ENCODE assay signal across 22 cellular contexts in the genomic region with DNA sequence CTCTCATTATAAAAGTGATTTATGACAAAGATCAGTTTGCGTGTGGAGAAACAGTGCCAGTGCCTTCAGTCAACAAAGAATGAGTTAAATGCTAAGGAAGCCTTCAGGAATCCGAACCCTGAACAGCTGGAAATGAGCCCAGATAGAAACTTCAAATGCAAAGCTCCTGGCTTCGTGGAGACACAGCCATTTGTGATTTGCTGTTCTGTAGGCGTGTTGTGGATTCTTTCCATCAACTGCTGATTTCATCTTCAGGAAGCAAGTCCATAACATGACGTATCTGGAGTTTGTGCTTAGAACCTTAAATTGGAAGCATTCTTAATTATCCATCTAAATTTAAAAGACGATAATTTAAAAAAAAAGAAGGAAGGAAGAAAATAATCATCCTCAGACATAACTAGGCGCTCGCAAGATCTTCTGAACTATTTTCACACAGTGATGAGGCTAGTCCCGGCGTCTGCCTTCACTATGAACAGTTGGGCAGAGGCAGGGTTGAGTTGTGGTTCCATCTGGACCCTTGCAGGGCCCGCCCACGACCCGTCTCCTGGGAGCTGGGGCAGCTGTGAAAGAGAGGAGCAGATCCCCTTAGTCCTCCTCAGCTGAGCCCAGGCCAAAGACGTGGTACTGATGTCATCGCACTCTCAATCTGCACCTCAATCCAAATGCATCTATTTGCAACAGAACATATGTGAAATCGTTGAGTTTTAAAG. TPM values are rescaled to one million over a fixed set of nuclear protein-coding genes. Genes with fewer than 3 reads are reported as not detected.
DNase-seq lines count a peak whose midpoint lies in the region; ATAC-seq and TF ChIP-seq lines count a peak whose summit lies in the region.
"Had no signal": no experiment of that assay in that cellular context is flagged by ENCODE, and none has a peak within 500 bp of the region (broad histone marks: within the 10 kb centered on the region; RNA-seq: fewer than 3 reads in every experiment).

No MANE protein-coding gene starts in this region.

- H3K27me3 Mint-ChIP-seq in brain, result peaks cover 5% of the 10 kb centered on the region
- no peaks in the 10 kb centered on the region for H3K27me3 Mint-ChIP-seq in CD4-positive, alpha-beta memory T cell
- H3K27me3 Mint-ChIP-seq: activated naive CD4-positive, alpha-beta T cell treated with anti-CD3 and anti-CD28 coated beads, Interleukin-2, amount 50 U/mL, for 24 hours had no signal

- H3K9me3 ChIP-seq in BE2C, result no peaks in the 10 kb centered on the region
- H3K9me3 ChIP-seq in CD4-positive, alpha-beta memory T cell (ENCODE audit: control insufficient read depth in 1 of 2, low read length in 2 of 2), result no peaks in the 10 kb centered on the region
- H3K9me3 ChIP-seq: colonic mucosa, testis had no signal

- intact Hi-C loops in CD4-positive, alpha-beta memory T cell (cut with micrococcal nuclease), result no loop called here

- H3K27ac ChIP-seq in CD4-positive, alpha-beta memory T cell (ENCODE audit: low read depth, low read length), result no peak overlapping the region
- H3K27ac ChIP-seq: brain microvascular endothelial cell, colonic mucosa, neural progenitor cell, testis had no signal

- ATAC-seq in GM21423 (IDR thresholded peaks at IDR 0.05; ENCODE audit: unreplicated experiment), result no peak

- peaks cover 28% of the 10 kb centered on the region for H3K4me1 Mint-ChIP-seq in brain
- peaks cover 0 to 1% (median 0%) of the 10 kb centered on the region in 4 donors for H3K4me1 Mint-ChIP-seq in CD4-positive, alpha-beta memory T cell
- H3K4me1 Mint-ChIP-seq: activated naive CD4-positive, alpha-beta T cell treated with anti-CD3 and anti-CD28 coated beads, Interleukin-2, amount 50 U/mL, for 24 hours had no signal

- CTCF ChIA-PET in CD4-positive, alpha-beta memory T cell (lab: Charles Lee; ENCODE audit: partially characterized antibody), result no interaction called here

- H3K4me1 ChIP-seq in BE2C, result no peaks in the 10 kb centered on the region; the same call in 1 of the 2 replicates
- no peaks in the 10 kb centered on the region for H3K4me1 ChIP-seq in CD4-positive, alpha-beta memory T cell (ENCODE audit: insufficient read depth, low read length)
- H3K4me1 ChIP-seq: colonic mucosa, neural progenitor cell had no signal

- TF ChIP-seq CTCF in BE2C (IDR thresholded peaks at IDR 0.05; ENCODE audit: low read depth, low read length) (no peak), LNCaP clone FGC (IDR thresholded peaks at IDR 0.05; ENCODE audit: control insufficient read depth, extremely low read depth, insufficient read depth) (no peak), brain (conservative IDR thresholded peaks at IDR 0.05) (no peak)

- POLR2A ChIA-PET in CD4-positive, alpha-beta memory T cell (lab: Charles Lee; ENCODE audit: partially characterized antibody), result no interaction called here

- no peak overlapping the region for H3K4me3 ChIP-seq in BE2C (ENCODE audit: low read depth, low read length)
- H3K4me3 ChIP-seq in LNCaP clone FGC (ENCODE audit: low read depth, low read length), result no peak overlapping the region
- H3K4me3 ChIP-seq in CD4-positive, alpha-beta memory T cell (ENCODE audit: low read length in 2 of 2), result no peak overlapping the region
- H3K4me3 ChIP-seq: colonic mucosa, neural progenitor cell, testis had no signal

- peaks cover 15% of the 10 kb centered on the region; the same call in 1 of the 2 replicates for H3K36me3 ChIP-seq in BE2C
- H3K36me3 ChIP-seq in CD4-positive, alpha-beta memory T cell (ENCODE audit: insufficient read depth, low read length), result no peaks in the 10 kb centered on the region
- H3K36me3 ChIP-seq: brain microvascular endothelial cell, colonic mucosa, neural progenitor cell had no signal

- peaks cover 0 to 4% (median 0%) of the 10 kb centered on the region in 5 experiments for H3K9me3 Mint-ChIP-seq in brain
- H3K9me3 Mint-ChIP-seq in CD4-positive, alpha-beta memory T cell, result peaks cover 0 to 2% (median 0%) of the 10 kb centered on the region in 8 donors
- H3K9me3 Mint-ChIP-seq: activated naive CD4-positive, alpha-beta T cell treated with anti-CD3 and anti-CD28 coated beads, Interleukin-2, amount 50 U/mL, for 24 hours; neural progenitor cell had no signal

- peaks cover 39% of the 10 kb centered on the region for H3K36me3 Mint-ChIP-seq in brain
- H3K36me3 Mint-ChIP-seq in CD4-positive, alpha-beta memory T cell, result peaks cover 6 to 10% of the 10 kb centered on the region in 2 donors

- peak overlapping the region in 2 of 5 experiments; percentile 23 to 28 for H3K4me3 Mint-ChIP-seq in brain
- no peak overlapping the region for H3K4me3 Mint-ChIP-seq in CD4-positive, alpha-beta memory T cell
- H3K4me3 Mint-ChIP-seq: activated naive CD4-positive, alpha-beta T cell treated with anti-CD3 and anti-CD28 coated beads, Interleukin-2, amount 50 U/mL, for 24 hours; neural progenitor cell had no signal

- DNase-seq in BE2C (peak; percentile 40), LNCaP clone FGC (ENCODE audit: low read depth) (peak; percentile 30), middle frontal gyrus (ENCODE audit: extremely low spot score, low spot score) (peak; percentile 64), HUDEP-2 (lab: John Stamatoyannopoulos, UW; ENCODE audit: unreplicated experiment in 76 of 76) (no peak), COLO668 (lab: John Stamatoyannopoulos, UW; ENCODE audit: unreplicated experiment) (no peak)
- DNase-seq in CD4-positive, alpha-beta memory T cell, result no peak
- DNase-seq: activated CD4-positive, CD25-positive, alpha-beta regulatory T cell treated with anti-CD3 and anti-CD28 coated beads, Interleukin-2, amount 50 U/mL, for 72 hours; brain microvascular endothelial cell; colonic mucosa; EL; GOT3; kidney glomerular epithelial cell; mesendoderm; NCI-H1436 treated with DMSO at 0.1 percent for 48 hours; NK-92 treated with Interleukin-12 subunit alpha and Interleukin-12 subunit beta, amount 100 ng/mL, for 24 hours; testis had no signal

- peak overlapping the region; percentile 17 to 83 (median 53) for H3K27ac Mint-ChIP-seq in brain
- no peak overlapping the region for H3K27ac Mint-ChIP-seq in CD4-positive, alpha-beta memory T cell
- H3K27ac Mint-ChIP-seq: activated naive CD4-positive, alpha-beta T cell treated with anti-CD3 and anti-CD28 coated beads, Interleukin-2, amount 50 U/mL, for 24 hours; neural progenitor cell had no signal

- no peaks in the 10 kb centered on the region for H3K27me3 ChIP-seq in BE2C
- no peaks in the 10 kb centered on the region for H3K27me3 ChIP-seq in CD4-positive, alpha-beta memory T cell (ENCODE audit: insufficient read depth, low read length)
- H3K27me3 ChIP-seq: brain microvascular endothelial cell, colonic mucosa, neural progenitor cell, testis had no signal

RNA-seq across cellular contexts. Expression of gene TCFL5, which starts 15.6 kb away (rescaled TPM):
- polyA plus RNA-seq in BE2C (2012; ENCODE audit: insufficient read depth, insufficient read length, low read depth), result 8.8 TPM
- 21.1 TPM for polyA plus RNA-seq in brain (ENCODE audit: insufficient read depth, low read depth, low replicate concordance)
- 10 to 100 TPM in 1 of 2 experiments, 1 to 10 TPM in 1; 9.9 to 10.3 TPM for total RNA-seq in CD4-positive, alpha-beta memory T cell
- 1 to 10 TPM in 1 of 2 donors, under 1 TPM in 1; 0.52 to 2.5 TPM for polyA plus RNA-seq in CD4-positive, alpha-beta memory T cell

RNA-seq across cellular contexts. Expression of gene COL9A3, which starts 29.1 kb away (rescaled TPM):
- polyA plus RNA-seq in BE2C (2012; ENCODE audit: insufficient read depth, insufficient read length, low read depth), result 5.9 TPM
- 17.5 TPM for polyA plus RNA-seq in brain (ENCODE audit: insufficient read depth, low read depth, low replicate concordance)
- total RNA-seq in CD4-positive, alpha-beta memory T cell, result not detected
- under 1 TPM in 1 of 2 donors, not detected in 1; 0.41 TPM for polyA plus RNA-seq in CD4-positive, alpha-beta memory T cell
- total RNA-seq: activated CD8-positive, alpha-beta memory T cell treated with anti-CD3 and anti-CD28 coated beads for 36 hours; MCF 10A had no signal

RNA-seq across cellular contexts. Expression of gene OGFR, which starts 41.3 kb away (rescaled TPM):
- 138 TPM for polyA plus RNA-seq in BE2C (2012; ENCODE audit: insufficient read depth, insufficient read length, low read depth)
- polyA plus RNA-seq in brain (ENCODE audit: insufficient read depth, low read depth, low replicate concordance), result 37.0 TPM
- 10 to 100 TPM; 73.6 to 75.9 TPM for total RNA-seq in CD4-positive, alpha-beta memory T cell
- polyA plus RNA-seq in CD4-positive, alpha-beta memory T cell, result 10 to 100 TPM; 13.8 to 65.3 TPM

RNA-seq across cellular contexts. Expression of gene MRGBP, which starts 49.7 kb away (rescaled TPM):
- polyA plus RNA-seq in BE2C (2012; ENCODE audit: insufficient read depth, insufficient read length, low read depth), result 28.1 TPM
- 11.8 TPM for polyA plus RNA-seq in brain (ENCODE audit: insufficient read depth, low read depth, low replicate concordance)
- 10 to 100 TPM in 1 of 2 experiments, 1 to 10 TPM in 1; 9.7 to 11.0 TPM for total RNA-seq in CD4-positive, alpha-beta memory T cell
- 10 to 100 TPM in 1 of 2 donors, 1 to 10 TPM in 1; 6.8 to 10.9 TPM for polyA plus RNA-seq in CD4-positive, alpha-beta memory T cell

Comparison
In these comparisons a context has a peak if more than half of its experiments do, and no peak if none do; other contexts are left out.
1. DNase-seq: peak in BE2C (single experiment), LNCaP clone FGC (single experiment) and middle frontal gyrus (single experiment); none in HUDEP-2 (0 of 76), CD4-positive, alpha-beta memory T cell (0 of 5) and COLO668 (single experiment).
2. H3K27ac Mint-ChIP-seq: peak in brain (5 of 5); none in CD4-positive, alpha-beta memory T cell (0 of 7).
3. RNA of gene COL9A3, which starts 29.1 kb away (polyA plus RNA-seq): 17.5 TPM in brain (single experiment); 0.41 TPM in CD4-positive, alpha-beta memory T cell; every median in the first group is over 10 times any median in the second.